In genomic region chr1:167676205-167676915, GRCh38 we compare ENCODE assay signal across 11 cellular contexts. TPM values are rescaled to one million over a fixed set of nuclear protein-coding genes. Genes with fewer than 3 reads are reported as not detected.
A peak's percentile ranks its signal among the peaks of the same experiment; 100 is the strongest.
DNase-seq lines count a peak whose midpoint lies in the region; ATAC-seq, FAIRE-seq and TF ChIP-seq lines count a peak whose summit lies in the region.
"Had no signal": no experiment of that assay in that cellular context is flagged by ENCODE, and none has a peak within 500 bp of the region (broad histone marks: within the 10 kb centered on the region; RNA-seq: fewer than 3 reads in every experiment).

No MANE protein-coding gene starts in this region.

- TF ChIP-seq POLR2A in GM12891 (IDR thresholded peaks at IDR 0.05; ENCODE audit: low read depth, low read length), result no peak

- H3K4me3 Mint-ChIP-seq in activated naive CD4-positive, alpha-beta T cell treated with anti-CD3 and anti-CD28 coated beads, Interleukin-2, amount 50 U/mL, for 24 hours, result no peak overlapping the region

- H3K4me1 Mint-ChIP-seq in activated naive CD4-positive, alpha-beta T cell treated with anti-CD3 and anti-CD28 coated beads, Interleukin-2, amount 50 U/mL, for 24 hours, result peaks cover 56% of the 10 kb centered on the region

- no peak overlapping the region for H3K27ac ChIP-seq in caudate nucleus (ENCODE audit: low read depth, low read length)

- FAIRE-seq in GM12891 (lab: Jason Lieb, UNC), result peak; percentile 62
- FAIRE-seq: G401.6, keratinocyte had no signal

- no peaks in the 10 kb centered on the region for H3K27me3 Mint-ChIP-seq in activated naive CD4-positive, alpha-beta T cell treated with anti-CD3 and anti-CD28 coated beads, Interleukin-2, amount 50 U/mL, for 24 hours

- no peak for DNase-seq in GM12891 (ENCODE audit: insufficient read length, low spot score)
- DNase-seq in nucleus accumbens (lab: John Stamatoyannopoulos, UW), result no peak
- no peak for DNase-seq in caudate nucleus (lab: John Stamatoyannopoulos, UW)
- DNase-seq in midbrain (lab: John Stamatoyannopoulos, UW), result no peak
- DNase-seq: OCI-M1 had no signal

- no peaks in the 10 kb centered on the region for H3K9me3 Mint-ChIP-seq in activated naive CD4-positive, alpha-beta T cell treated with anti-CD3 and anti-CD28 coated beads, Interleukin-2, amount 50 U/mL, for 24 hours

- H3K36me3 Mint-ChIP-seq in activated naive CD4-positive, alpha-beta T cell treated with anti-CD3 and anti-CD28 coated beads, Interleukin-2, amount 50 U/mL, for 24 hours, result peaks cover 15% of the 10 kb centered on the region

- ATAC-seq in GM19043 (IDR thresholded peaks at IDR 0.05; ENCODE audit: low read depth, unreplicated experiment) (peak; percentile 44), HG03045 (IDR thresholded peaks at IDR 0.05; ENCODE audit: unreplicated experiment) (peak; percentile 39), HG02763 (IDR thresholded peaks at IDR 0.05; ENCODE audit: unreplicated experiment) (no peak)

- peak overlapping the region; percentile 43 for H3K27ac Mint-ChIP-seq in activated naive CD4-positive, alpha-beta T cell treated with anti-CD3 and anti-CD28 coated beads, Interleukin-2, amount 50 U/mL, for 24 hours

TF ChIP-seq in GM12891, 5 proteins besides CTCF, POLR2A, EP300 and RAD21:
- no peak for TF ChIP-seq TAF1 (IDR thresholded peaks at IDR 0.05; ENCODE audit: low read depth, low read length)
- TF ChIP-seq POU2F2 (IDR thresholded peaks at IDR 0.05; ENCODE audit: low read depth, low read length), result peak; percentile 87

RNA-seq across cellular contexts. Expression of gene MPZL1, which starts 45.4 kb away (rescaled TPM):
- polyA plus RNA-seq in GM12891 (2012; ENCODE audit: low read depth, missing spikeins), result 15.6 TPM

RNA-seq across cellular contexts. Expression of gene RCSD1, which starts 46.3 kb away (rescaled TPM):
- polyA plus RNA-seq in GM12891 (2012; ENCODE audit: low read depth, missing spikeins), result 60.0 TPM
